In genomic region chr13:77698211-77699058, GRCh38 we compare ENCODE assay signal across 8 cellular contexts. TPM values are rescaled to one million over a fixed set of nuclear protein-coding genes. Genes with fewer than 3 reads are reported as not detected.
DNase-seq lines count a peak whose midpoint lies in the region; FAIRE-seq and TF ChIP-seq lines count a peak whose summit lies in the region.

No MANE protein-coding gene starts in this region.

- CTCF ChIA-PET in Caco-2 (lab: Charles Lee) = no interaction called here

- TF ChIP-seq CTCF in Caco-2 (IDR thresholded peaks at IDR 0.05; ENCODE audit: insufficient read depth in 1 of 2, low read depth in 1 of 2, low read length in 1 of 2, severe bottlenecking in 1 of 2, unreplicated experiment in 1 of 2) (no peak), GM20000 (IDR thresholded peaks at IDR 0.05; ENCODE audit: extremely low read depth, missing control alignments) (no peak), retinal pigment epithelial cell (conservative IDR thresholded peaks at IDR 0.05; ENCODE audit: low read depth, low read length) (no peak)

- intact Hi-C loops in Caco-2 (cut with micrococcal nuclease; ENCODE audit: unreplicated experiment) = no loop called here

- BruUV-seq in Caco-2 (replicated peaks; lab: Mats Ljungman, UMichigan) = no TSS peak

- peaks cover 4% of the 10 kb centered on the region; the same call in 1 of the 2 replicates for H3K9me3 ChIP-seq in Caco-2

- DNase-seq in Caco-2 = peak in 1 of 2 experiments; percentile 39
- DNase-seq in GM20000 (ENCODE audit: low spot score) = peak; percentile 71
- peak; percentile 1 for DNase-seq in HTR-8/SVneo (ENCODE audit: insufficient read length, low spot score)
- DNase-seq in T-helper 1 cell = peak in 4 of 5 donors; percentile 24 to 71 (median 40)
- DNase-seq in anterior cingulate cortex (lab: John Stamatoyannopoulos, UW) = peak in 43 of 58 donors; percentile 5 to 65 (median 37)
- DNase-seq in hypothalamus (lab: John Stamatoyannopoulos, UW) = peak in 38 of 51 donors; percentile 11 to 79 (median 36)
- no peak for DNase-seq in retinal pigment epithelial cell (ENCODE audit: low read depth)
- no peak for DNase-seq in OCI-M2 (lab: John Stamatoyannopoulos, UW; ENCODE audit: unreplicated experiment)

- peak overlapping the region; percentile 13 for H3K27ac Mint-ChIP-seq in Caco-2 (ENCODE audit: unreplicated experiment)

- peaks cover 3% of the 10 kb centered on the region; the same call in 1 of the 2 replicates for H3K4me1 ChIP-seq in Caco-2

- H3K4me3 ChIP-seq in Caco-2 (ENCODE audit: low read depth, low read length) (peak overlapping the region; percentile 78), retinal pigment epithelial cell (ENCODE audit: low read length) (peak overlapping the region; percentile 82)

- no peaks in the 10 kb centered on the region for H3K36me3 ChIP-seq in Caco-2 (ENCODE audit: control insufficient read depth, insufficient read depth, low read length)

- no peak for FAIRE-seq in HTR-8/SVneo (lab: Jason Lieb, UNC)

- H3K27me3 ChIP-seq in Caco-2 (replicated peaks; ENCODE audit: control insufficient read depth, insufficient read depth, low read length) = no peaks in the 10 kb centered on the region

- H3K4me1 Mint-ChIP-seq in Caco-2 (ENCODE audit: low read depth, unreplicated experiment) = peaks cover 8% of the 10 kb centered on the region

- POLR2A ChIA-PET in Caco-2 (lab: Charles Lee) = no interaction called here

- H3K27me3 Mint-ChIP-seq in Caco-2 (ENCODE audit: insufficient read depth, unreplicated experiment) = peaks cover 18% of the 10 kb centered on the region

- H3K4me3 Mint-ChIP-seq in Caco-2 (ENCODE audit: unreplicated experiment) = peak overlapping the region; percentile 90

- H3K9me3 Mint-ChIP-seq in Caco-2 (ENCODE audit: unreplicated experiment) = no peaks in the 10 kb centered on the region

- peaks cover 9% of the 10 kb centered on the region for H3K36me3 Mint-ChIP-seq in Caco-2 (ENCODE audit: insufficient read depth, unreplicated experiment)

RNA-seq across cellular contexts. Expression of gene SLAIN1, which starts 0.9 kb away (rescaled TPM):
- 2.9 and 3.5 TPM in 2 replicates for total RNA-seq in Caco-2 (2022)

Comparison
In these comparisons a context has a peak if more than half of its experiments do, and no peak if none do; other contexts are left out.
1. DNase-seq: peak in GM20000 (single experiment), HTR-8/SVneo (single experiment), T-helper 1 cell (4 of 5), anterior cingulate cortex (43 of 58) and hypothalamus (38 of 51); none in retinal pigment epithelial cell (single experiment) and OCI-M2 (single experiment).